In the genomic region with DNA sequence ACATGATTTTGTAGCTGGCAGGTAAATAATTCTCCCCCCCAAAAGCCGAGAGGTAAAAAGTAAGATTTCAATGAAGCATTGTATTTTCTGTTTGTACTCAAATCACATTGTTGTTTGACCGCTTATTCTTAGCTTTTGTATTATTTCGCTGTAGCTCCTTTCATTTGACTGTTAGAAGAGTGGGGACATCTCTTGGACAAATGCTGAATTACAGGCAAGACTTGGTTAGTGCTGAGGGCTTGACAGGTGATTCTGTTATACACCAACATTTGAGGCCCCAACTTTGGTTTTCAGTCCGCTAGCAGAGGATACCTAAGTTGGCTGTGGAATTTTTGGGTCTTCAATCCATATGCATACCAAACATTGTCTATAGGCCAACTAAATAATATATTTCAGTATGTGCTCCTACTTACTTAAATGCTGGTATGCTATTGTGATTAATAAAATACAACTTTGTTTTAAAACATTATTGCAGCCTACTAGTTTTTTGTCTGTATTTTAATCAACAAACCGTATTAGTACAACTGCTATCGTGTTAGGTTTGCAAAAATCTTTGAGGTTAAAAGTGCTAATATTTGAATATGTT, we compare ENCODE assay signal across 8 cellular contexts.
DNase-seq lines count a peak whose midpoint lies in the region; ATAC-seq, FAIRE-seq and TF ChIP-seq lines count a peak whose summit lies in the region.

No MANE protein-coding gene starts in this region.

- peaks cover 16% of the 10 kb centered on the region for H3K4me1 Mint-ChIP-seq in CD4-positive, alpha-beta T cell (ENCODE audit: low read depth)
- H3K4me1 Mint-ChIP-seq in activated CD4-positive, alpha-beta T cell treated with anti-CD3 and anti-CD28 coated beads, Interleukin-2, amount 10 ng/mL, durations not matched to agents 7 days and 5 days, result peaks cover 7% of the 10 kb centered on the region

- H3K36me3 ChIP-seq in gastroesophageal sphincter, result no peaks in the 10 kb centered on the region

- no peaks in the 10 kb centered on the region for H3K27me3 Mint-ChIP-seq in CD4-positive, alpha-beta T cell
- H3K27me3 Mint-ChIP-seq in activated CD4-positive, alpha-beta T cell treated with anti-CD3 and anti-CD28 coated beads, Interleukin-2, amount 10 ng/mL, durations not matched to agents 7 days and 5 days, result no peaks in the 10 kb centered on the region

- DNase-seq in CD4-positive, alpha-beta T cell, result peak in 4 of 10 experiments; percentile 3 to 10 (median 7)
- DNase-seq in GM18507 (ENCODE audit: extremely low spot score, insufficient read length, low read depth), result no peak
- peak; percentile 83 for DNase-seq in NCI-H2171 treated with DMSO at 0.1 percent for 48 hours (lab: John Stamatoyannopoulos, UW)
- peak; percentile 66 for DNase-seq in activated CD4-positive, alpha-beta T cell treated with anti-CD3 and anti-CD28 coated beads, Interleukin-2, amount 10 ng/mL, durations not matched to agents 7 days and 5 days
- peak; percentile 56 for DNase-seq in retina

- H3K4me3 ChIP-seq in gastroesophageal sphincter, result no peak overlapping the region

- no peaks in the 10 kb centered on the region for H3K9me3 ChIP-seq in CD4-positive, alpha-beta T cell (ENCODE audit: control insufficient read depth, low read length)
- no peaks in the 10 kb centered on the region for H3K9me3 ChIP-seq in gastroesophageal sphincter

- TF ChIP-seq EP300 in gastroesophageal sphincter (IDR thresholded peaks at IDR 0.05), result no peak

- intact Hi-C loops in CD4-positive, alpha-beta T cell (cut with DNase I, micrococcal nuclease), result loop anchor here (5.0 kb wide), 5 partner anchors 101 to 531 kb away; a partner anchor contains a TSS

- TF ChIP-seq CTCF in CD4-positive, alpha-beta T cell (IDR thresholded peaks at IDR 0.05), result peak; percentile 71
- TF ChIP-seq CTCF in gastroesophageal sphincter (IDR thresholded peaks at IDR 0.05), result peak; percentile 46 to 71 (median 64)

- POLR2A ChIA-PET in CD4-positive, alpha-beta T cell (lab: Charles Lee), result interaction anchor here (0.6 to 1.0 kb wide), 5 partner anchors 95 to 490 kb away, joined by 3 read pairs; no protein-coding TSS in a partner anchor
- POLR2A ChIA-PET in activated CD4-positive, alpha-beta T cell treated with anti-CD3 and anti-CD28 coated beads, Interleukin-2, amount 10 ng/mL, durations not matched to agents 7 days and 5 days (lab: Charles Lee), result no interaction called here

- peaks cover 0 to 27% (median 5%) of the 10 kb centered on the region in 3 donors for H3K4me1 ChIP-seq in gastroesophageal sphincter

- 38 to 48% methylated on average over 6 of the region's 6 CpGs for WGBS in gastroesophageal sphincter (ENCODE audit: low coverage in 1 of 2), 2 donors

- no peak overlapping the region for H3K27ac Mint-ChIP-seq in CD4-positive, alpha-beta T cell
- H3K27ac Mint-ChIP-seq in activated CD4-positive, alpha-beta T cell treated with anti-CD3 and anti-CD28 coated beads, Interleukin-2, amount 10 ng/mL, durations not matched to agents 7 days and 5 days, result no peak overlapping the region

- no peak overlapping the region for H3K27ac ChIP-seq in CD4-positive, alpha-beta T cell (ENCODE audit: low read depth, low read length)
- no peak overlapping the region for H3K27ac ChIP-seq in gastroesophageal sphincter

- peak; percentile 77 for ATAC-seq in CD4-positive, alpha-beta T cell (ENCODE audit: poor library complexity)
- no peak for ATAC-seq in gastroesophageal sphincter
- no peak for ATAC-seq in GM18505 (IDR thresholded peaks at IDR 0.05; ENCODE audit: unreplicated experiment)
- ATAC-seq in GM18868 (IDR thresholded peaks at IDR 0.05; ENCODE audit: unreplicated experiment), result no peak

- no peaks in the 10 kb centered on the region for H3K27me3 ChIP-seq in CD4-positive, alpha-beta T cell (ENCODE audit: control insufficient read depth, insufficient read depth, low read length)
- no peaks in the 10 kb centered on the region for H3K27me3 ChIP-seq in gastroesophageal sphincter

- peak; percentile 79 for FAIRE-seq in GM18507 (lab: Jason Lieb, UNC)

- H3K4me3 Mint-ChIP-seq in CD4-positive, alpha-beta T cell, result no peak overlapping the region
- no peak overlapping the region for H3K4me3 Mint-ChIP-seq in activated CD4-positive, alpha-beta T cell treated with anti-CD3 and anti-CD28 coated beads, Interleukin-2, amount 10 ng/mL, durations not matched to agents 7 days and 5 days

- H3K9me3 Mint-ChIP-seq in CD4-positive, alpha-beta T cell, result no peaks in the 10 kb centered on the region
- no peaks in the 10 kb centered on the region for H3K9me3 Mint-ChIP-seq in activated CD4-positive, alpha-beta T cell treated with anti-CD3 and anti-CD28 coated beads, Interleukin-2, amount 10 ng/mL, durations not matched to agents 7 days and 5 days

- CTCF ChIA-PET in CD4-positive, alpha-beta T cell (lab: Charles Lee), result interaction anchor here (0.6 to 1.3 kb wide), 9 partner anchors 9 to 517 kb away, joined by 3 to 14 read pairs (median 4); a partner anchor contains a TSS
- CTCF ChIA-PET in activated CD4-positive, alpha-beta T cell treated with anti-CD3 and anti-CD28 coated beads, Interleukin-2, amount 10 ng/mL, durations not matched to agents 7 days and 5 days (lab: Charles Lee), result interaction anchor here (0.5 to 1.3 kb wide), 12 partner anchors 9 to 524 kb away, joined by 3 to 7 read pairs (median 3); no protein-coding TSS in a partner anchor

- H3K36me3 Mint-ChIP-seq in CD4-positive, alpha-beta T cell (ENCODE audit: low read depth), result no peaks in the 10 kb centered on the region
- no peaks in the 10 kb centered on the region for H3K36me3 Mint-ChIP-seq in activated CD4-positive, alpha-beta T cell treated with anti-CD3 and anti-CD28 coated beads, Interleukin-2, amount 10 ng/mL, durations not matched to agents 7 days and 5 days (ENCODE audit: low read depth)

- TF ChIP-seq POLR2A in gastroesophageal sphincter (IDR thresholded peaks at IDR 0.05), result no peak
- no peak for TF ChIP-seq POLR2A in GM18505 (IDR thresholded peaks at IDR 0.05; ENCODE audit: borderline replicate concordance, extremely low read depth, insufficient read depth, insufficient read length)
